Comparison of ENCODE assay signal across 11 cellular contexts in the genomic region with DNA sequence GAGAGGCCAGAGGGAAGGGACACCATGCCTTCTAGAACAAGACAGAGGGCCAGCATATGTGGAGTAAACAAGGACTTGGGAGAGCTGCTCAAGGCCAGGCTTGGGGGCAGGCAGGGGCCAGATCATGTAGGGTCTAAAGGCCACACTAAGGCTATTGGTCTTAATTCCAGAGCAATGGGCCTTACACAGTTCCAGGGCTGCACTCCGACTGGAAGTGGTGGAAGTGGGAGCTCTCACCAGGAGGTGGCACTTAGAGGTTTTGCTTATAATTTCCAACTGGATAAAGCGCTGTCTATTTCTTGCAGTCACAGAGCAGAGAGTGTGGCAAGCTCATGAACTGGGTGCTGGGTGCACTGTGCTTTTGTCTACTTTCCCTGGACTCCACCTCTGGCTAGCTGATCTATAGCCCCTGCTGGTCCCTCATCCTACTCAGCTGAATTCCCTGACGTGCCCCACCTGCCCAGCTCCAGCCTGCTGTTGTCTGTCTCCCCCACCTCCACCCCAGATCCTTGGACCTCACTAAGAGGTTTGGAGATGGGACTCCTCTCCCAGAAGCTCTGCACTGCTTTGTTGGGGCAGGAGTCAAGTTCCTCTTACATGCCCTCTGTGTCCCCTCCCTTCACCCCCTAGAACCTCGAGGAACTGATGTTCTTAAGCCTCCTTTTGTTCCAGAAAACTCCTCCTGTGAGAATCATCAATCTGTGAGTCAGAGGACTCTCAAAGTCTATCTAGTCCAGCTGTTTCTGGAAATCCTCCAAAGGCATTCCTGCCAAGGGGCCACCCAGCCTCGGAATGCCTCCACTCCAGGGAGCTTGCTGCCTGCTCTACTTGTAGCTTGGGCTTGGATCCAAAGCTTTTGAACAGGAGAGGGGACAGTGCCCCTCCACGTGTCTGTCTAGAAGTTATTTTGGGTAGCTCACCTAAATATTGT. TPM values are rescaled to one million over a fixed set of nuclear protein-coding genes. Genes with fewer than 3 reads are reported as not detected.
DNase-seq lines count a peak whose midpoint lies in the region; ATAC-seq and TF ChIP-seq lines count a peak whose summit lies in the region.
"Had no signal": no experiment of that assay in that cellular context is flagged by ENCODE, and none has a peak within 500 bp of the region (broad histone marks: within the 10 kb centered on the region; RNA-seq: fewer than 3 reads in every experiment).

No MANE protein-coding gene starts in this region.

- TF ChIP-seq CTCF in right atrium auricular region (IDR thresholded peaks at IDR 0.05), result no peak

- H3K9me3 ChIP-seq in right atrium auricular region, result no peaks in the 10 kb centered on the region

- no peak overlapping the region for H3K4me3 ChIP-seq in right atrium auricular region

- ATAC-seq in GM19395 (IDR thresholded peaks at IDR 0.05; ENCODE audit: unreplicated experiment), result no peak

- no peaks in the 10 kb centered on the region for H3K36me3 ChIP-seq in right atrium auricular region

- intact Hi-C loops in cardiac septum (cut with DNase I), result no loop called here

- DNase-seq in cardiac septum (ENCODE audit: low spot score), result peak; percentile 69
- DNase-seq in right atrium auricular region (ENCODE audit: low spot score), result no peak
- DNase-seq in astrocyte of the hippocampus (ENCODE audit: low read depth, low spot score), result peak; percentile 56
- DNase-seq in kidney tubule cell (ENCODE audit: low spot score), result peak; percentile 81
- no peak for DNase-seq in SHP77 (lab: John Stamatoyannopoulos, UW)
- no peak for DNase-seq in NAMALWA (ENCODE audit: low spot score)
- no peak for DNase-seq in NCI-H1092 treated with DMSO at 0.1 percent for 48 hours (lab: John Stamatoyannopoulos, UW)
- DNase-seq: C1 segment of cervical spinal cord; central memory CD4-positive, alpha-beta T cell; NCI-H187 treated with DMSO at 0.1 percent for 48 hours had no signal

- peaks cover 0 to 13% of the 10 kb centered on the region in 2 donors for H3K4me1 ChIP-seq in right atrium auricular region

- H3K27me3 ChIP-seq in right atrium auricular region, result no peaks in the 10 kb centered on the region

- no peak overlapping the region for H3K27ac ChIP-seq in right atrium auricular region

RNA-seq across cellular contexts. Expression of gene KSR1, which starts 48.1 kb away (rescaled TPM):
- total RNA-seq in cardiac septum (13.6 TPM), right atrium auricular region (10 to 100 TPM in 1 of 2 donors, 1 to 10 TPM in 1; 7.9 to 10.2 TPM)

Comparison
In these comparisons a context has a peak if more than half of its experiments do, and no peak if none do; other contexts are left out.
1. DNase-seq: peak in cardiac septum (single experiment), astrocyte of the hippocampus (single experiment) and kidney tubule cell (single experiment); none in right atrium auricular region (single experiment), SHP77 (0 of 2), NAMALWA (single experiment) and NCI-H1092 treated with DMSO at 0.1 percent for 48 hours (single experiment).